Comparison of ENCODE assay signal across 8 cellular contexts in the genomic region with DNA sequence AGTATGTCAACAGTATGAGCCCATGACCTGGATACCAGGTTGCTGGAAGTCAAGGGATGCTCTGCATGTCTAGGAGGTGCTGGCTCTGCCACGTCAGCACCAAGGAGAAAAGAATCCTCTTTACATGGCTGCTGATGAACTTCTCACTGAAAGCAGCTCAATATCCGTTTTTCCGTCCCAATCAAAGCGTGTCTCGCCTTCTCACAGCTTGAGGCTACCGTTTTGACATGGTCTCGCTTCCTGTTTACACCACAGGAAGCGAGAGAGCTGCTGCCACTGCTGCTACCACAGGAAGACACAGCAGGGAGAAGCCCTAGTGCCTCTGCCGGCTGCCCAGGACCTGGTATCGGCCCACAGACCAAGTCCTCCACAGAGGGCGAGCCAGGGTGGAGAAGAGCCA. TPM values are rescaled to one million over a fixed set of nuclear protein-coding genes. Genes with fewer than 3 reads are reported as not detected.
DNase-seq lines count a peak whose midpoint lies in the region; ATAC-seq and TF ChIP-seq lines count a peak whose summit lies in the region.

No MANE protein-coding gene starts in this region.

- ATAC-seq in GM18867 (IDR thresholded peaks at IDR 0.05; ENCODE audit: unreplicated experiment), result peak; percentile 52
- peak; percentile 39 for ATAC-seq in HG02970 (IDR thresholded peaks at IDR 0.05; ENCODE audit: low FRiP score, unreplicated experiment)

- DNase-seq in activated naive CD4-positive, alpha-beta T cell treated with anti-CD3 and anti-CD28 coated beads for 36 hours, result peak; percentile 90
- DNase-seq in mesenteric fat pad (ENCODE audit: low spot score) (peak; percentile 87), suprapubic skin (ENCODE audit: low spot score in 2 of 2) (peak in 1 of 2 donors; percentile 58), COLO668 (lab: John Stamatoyannopoulos, UW; ENCODE audit: unreplicated experiment) (no peak), NCI-H187 treated with DMSO at 0.1 percent for 48 hours (lab: John Stamatoyannopoulos, UW) (no peak)

- peaks cover 34% of the 10 kb centered on the region for H3K36me3 Mint-ChIP-seq in activated naive CD4-positive, alpha-beta T cell treated with anti-CD3 and anti-CD28 coated beads for 36 hours (ENCODE audit: low read depth)

- H3K4me1 ChIP-seq in suprapubic skin, result peaks cover 47% of the 10 kb centered on the region

- no peaks in the 10 kb centered on the region for H3K27me3 Mint-ChIP-seq in activated naive CD4-positive, alpha-beta T cell treated with anti-CD3 and anti-CD28 coated beads for 36 hours (ENCODE audit: low read depth)

- intact Hi-C loops in activated naive CD4-positive, alpha-beta T cell treated with anti-CD3 and anti-CD28 coated beads for 36 hours (cut with micrococcal nuclease), result loop anchor here (1.0 to 10.0 kb wide), 6 partner anchors 21 to 1518 kb away; a partner anchor contains a TSS

- H3K9me3 ChIP-seq in suprapubic skin, result no peaks in the 10 kb centered on the region

- H3K27ac ChIP-seq in suprapubic skin, result peak overlapping the region; percentile 34

- peak overlapping the region; percentile 93 for H3K4me3 Mint-ChIP-seq in activated naive CD4-positive, alpha-beta T cell treated with anti-CD3 and anti-CD28 coated beads for 36 hours

- peak overlapping the region; percentile 28 for H3K4me3 ChIP-seq in suprapubic skin

- TF ChIP-seq EP300 in suprapubic skin (IDR thresholded peaks at IDR 0.05), result no peak

- TF ChIP-seq POLR2A in Raji (IDR thresholded peaks at IDR 0.05; ENCODE audit: insufficient read depth, low read depth, low read length), result peak; percentile 71
- peak in 1 of 2 donors; percentile 42 for TF ChIP-seq POLR2A in suprapubic skin (IDR thresholded peaks at IDR 0.05)

- CTCF ChIA-PET in activated naive CD4-positive, alpha-beta T cell treated with anti-CD3 and anti-CD28 coated beads for 36 hours (lab: Charles Lee), result interaction anchor here (0.7 to 7.7 kb wide), 9 partner anchors 8 to 32 kb away, joined by 3 to 49 read pairs (median 4); a partner anchor contains a TSS

- no peaks in the 10 kb centered on the region for H3K27me3 ChIP-seq in suprapubic skin

- H3K4me1 Mint-ChIP-seq in activated naive CD4-positive, alpha-beta T cell treated with anti-CD3 and anti-CD28 coated beads for 36 hours (ENCODE audit: low read depth), result peaks cover 66% of the 10 kb centered on the region

- 65% methylated on average over 11 of the region's 11 CpGs for WGBS in suprapubic skin

- H3K9me3 Mint-ChIP-seq in activated naive CD4-positive, alpha-beta T cell treated with anti-CD3 and anti-CD28 coated beads for 36 hours, result no peaks in the 10 kb centered on the region

- peaks cover 19% of the 10 kb centered on the region for H3K36me3 ChIP-seq in suprapubic skin

- H3K27ac Mint-ChIP-seq in activated naive CD4-positive, alpha-beta T cell treated with anti-CD3 and anti-CD28 coated beads for 36 hours, result peak overlapping the region; percentile 99

- TF ChIP-seq CTCF in suprapubic skin (IDR thresholded peaks at IDR 0.05), result no peak

RNA-seq across cellular contexts. Expression of a gene that starts 27.3 kb away (rescaled TPM):
- total RNA-seq in activated naive CD4-positive, alpha-beta T cell treated with anti-CD3 and anti-CD28 coated beads for 36 hours, result 10 to 100 TPM; 10.1 to 11.7 TPM
- total RNA-seq in mesenteric fat pad, result 3.3 TPM
- 10 to 100 TPM; 54.6 to 88.2 (median 67.4) TPM for total RNA-seq in suprapubic skin

Comparison
In these comparisons a context has a peak if more than half of its experiments do, and no peak if none do; other contexts are left out.
1. DNase-seq: peak in activated naive CD4-positive, alpha-beta T cell treated with anti-CD3 and anti-CD28 coated beads for 36 hours (single experiment) and mesenteric fat pad (single experiment); none in COLO668 (single experiment) and NCI-H187 treated with DMSO at 0.1 percent for 48 hours (single experiment).
2. RNA of a gene that starts 27.3 kb away (total RNA-seq): 54.6 to 88.2 TPM in suprapubic skin; 10.1 to 11.7 TPM in activated naive CD4-positive, alpha-beta T cell treated with anti-CD3 and anti-CD28 coated beads for 36 hours and 3.3 TPM in mesenteric fat pad (single experiment); every median in the first group is over 4 times any median in the second.